In genomic region chr7:156903232-156903909, GRCh38 we compare ENCODE assay signal across 1 cellular context.
TF ChIP-seq lines count a peak whose summit lies in the region.

No MANE protein-coding gene starts in this region.

TF ChIP-seq in GM23338, 12 proteins besides CTCF, POLR2A, EP300 and RAD21:
- TF ChIP-seq REST (IDR thresholded peaks at IDR 0.05; ENCODE audit: unreplicated experiment) (no peak), ZNF114 (CRISPR knock-in tag; IDR thresholded peaks at IDR 0.05) (no peak), ZNF462 (CRISPR knock-in tag; IDR thresholded peaks at IDR 0.05) (no peak), CREB1 (CRISPR knock-in tag; IDR thresholded peaks at IDR 0.05; ENCODE audit: low read depth) (no peak), POLR2AphosphoS5 (IDR thresholded peaks at IDR 0.05; ENCODE audit: low read depth) (no peak), NANOG (IDR thresholded peaks at IDR 0.05; ENCODE audit: borderline replicate concordance) (no peak), EZH2 (IDR thresholded peaks at IDR 0.05; ENCODE audit: low read depth, unreplicated experiment) (no peak), ZNF331 (CRISPR knock-in tag; IDR thresholded peaks at IDR 0.05; ENCODE audit: low read depth) (no peak), JUNB (IDR thresholded peaks at IDR 0.05; ENCODE audit: unreplicated experiment) (no peak), ETS1 (IDR thresholded peaks at IDR 0.05) (no peak), EZH2phosphoT487 (IDR thresholded peaks at IDR 0.05; ENCODE audit: unreplicated experiment) (no peak)
